In the genomic region with DNA sequence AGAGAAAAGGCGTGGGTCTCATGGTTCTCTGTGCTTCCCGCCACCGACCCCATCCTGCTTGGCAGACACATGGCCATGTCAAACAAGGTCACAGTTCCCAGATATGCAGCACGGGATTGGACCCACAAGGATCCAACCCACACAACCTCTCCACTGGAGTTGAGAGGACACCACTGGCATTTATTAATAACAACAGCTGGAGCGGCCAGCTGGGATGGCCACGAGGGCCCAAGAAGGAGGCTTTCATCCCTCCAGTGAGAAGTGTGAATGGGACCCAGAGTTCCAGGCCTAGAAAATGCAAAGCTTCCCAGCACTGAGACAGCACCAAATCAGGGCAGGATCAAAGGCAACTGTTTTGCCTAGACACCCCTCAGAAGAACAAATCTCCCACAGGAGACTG, we compare ENCODE assay signal across 13 cellular contexts. TPM values are rescaled to one million over a fixed set of nuclear protein-coding genes. Genes with fewer than 3 reads are reported as not detected.
DNase-seq lines count a peak whose midpoint lies in the region.
"Had no signal": no experiment of that assay in that cellular context is flagged by ENCODE, and none has a peak within 500 bp of the region (broad histone marks: within the 10 kb centered on the region; RNA-seq: fewer than 3 reads in every experiment).

No MANE protein-coding gene starts in this region.

- peak overlapping the region; percentile 75 for H3K27ac ChIP-seq in angular gyrus (ENCODE audit: low read depth, low read length)
- H3K27ac ChIP-seq in temporal lobe (ENCODE audit: low read depth, low read length), result peak overlapping the region; percentile 85
- H3K27ac ChIP-seq: RWPE1 had no signal

- intact Hi-C loops in head of caudate nucleus (cut with DNase I), result no loop called here

- peak in 33 of 42 donors; percentile 18 to 82 (median 53) for DNase-seq in head of caudate nucleus
- peak in 31 of 56 donors; percentile 15 to 69 (median 37) for DNase-seq in nucleus accumbens (lab: John Stamatoyannopoulos, UW)
- DNase-seq in activated effector memory CD4-positive, alpha-beta T cell treated with anti-CD3 and anti-CD28 coated beads, Interleukin-2, amount 50 U/mL, for 16 hours, result no peak
- no peak for DNase-seq in iPS-NIHi11 (ENCODE audit: low spot score)
- DNase-seq in NCI-H526 (lab: John Stamatoyannopoulos, UW), result no peak
- DNase-seq: Calu3, NCI-H1930, NCI-H2171, NCI-H446 treated with DMSO at 0.1 percent for 48 hours, NCI-H748 treated with DMSO at 0.1 percent for 48 hours had no signal

RNA-seq across cellular contexts. Expression of a gene that starts 31.5 kb away (rescaled TPM):
- 46.7 TPM for total RNA-seq in temporal lobe

Comparison
In these comparisons a context has a peak if more than half of its experiments do, and no peak if none do; other contexts are left out.
1. DNase-seq: peak in head of caudate nucleus (33 of 42) and nucleus accumbens (31 of 56); none in activated effector memory CD4-positive, alpha-beta T cell treated with anti-CD3 and anti-CD28 coated beads, Interleukin-2, amount 50 U/mL, for 16 hours (single experiment), iPS-NIHi11 (single experiment) and NCI-H526 (0 of 2).